3 cellular contexts compared by ENCODE assay signal in the genomic region with DNA sequence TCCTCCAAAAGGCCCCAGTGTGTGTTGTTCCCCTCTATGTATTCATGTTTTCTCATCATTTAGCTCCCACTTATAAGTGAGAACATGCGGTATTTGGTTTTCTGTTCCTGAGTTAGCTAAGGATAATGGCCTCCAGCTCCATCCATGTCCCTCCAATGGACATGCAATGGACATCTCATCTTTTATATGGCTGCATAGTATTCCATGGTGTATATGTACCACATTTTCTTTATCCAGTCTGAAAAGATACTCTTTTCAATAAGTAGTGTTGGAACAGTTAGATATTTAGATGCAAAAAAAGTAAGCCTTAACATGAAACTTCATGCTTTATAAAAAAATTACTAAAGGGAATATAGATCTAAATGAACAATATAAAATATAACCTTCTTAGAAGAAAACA. TPM values are rescaled to one million over a fixed set of nuclear protein-coding genes. Genes with fewer than 3 reads are reported as not detected.
"Had no signal": no experiment of that assay in that cellular context is flagged by ENCODE, and none has a peak within 500 bp of the region (broad histone marks: within the 10 kb centered on the region; RNA-seq: fewer than 3 reads in every experiment).

No MANE protein-coding gene starts in this region.

RNA-seq across cellular contexts. Expression of gene ACADL, which starts 48.1 kb away (rescaled TPM):
- total RNA-seq: HFFc6, HT1080, IMR-90 had no signal
- polyA plus RNA-seq: IMR-90 had no signal
